ENCODE assay signal across 26 cellular contexts in genomic region chr3:172063456-172064432, GRCh38. TPM values are rescaled to one million over a fixed set of nuclear protein-coding genes. Genes with fewer than 3 reads are reported as not detected.
DNase-seq lines count a peak whose midpoint lies in the region; ATAC-seq and TF ChIP-seq lines count a peak whose summit lies in the region.
"Had no signal": no experiment of that assay in that cellular context is flagged by ENCODE, and none has a peak within 500 bp of the region (broad histone marks: within the 10 kb centered on the region; RNA-seq: fewer than 3 reads in every experiment).

No MANE protein-coding gene starts in this region.

- H3K36me3 ChIP-seq in Caco-2 (ENCODE audit: control insufficient read depth, insufficient read depth, low read length) = no peaks in the 10 kb centered on the region; the same call in 1 of the 2 replicates
- H3K36me3 ChIP-seq: adrenal gland, cardiac muscle cell, Peyer's patch had no signal

- peaks cover 36% of the 10 kb centered on the region for H3K4me1 Mint-ChIP-seq in Caco-2 (ENCODE audit: low read depth, unreplicated experiment)
- H3K4me1 Mint-ChIP-seq in osteocyte (ENCODE audit: unreplicated experiment) = peaks cover 92% of the 10 kb centered on the region

- POLR2A ChIA-PET in Caco-2 (lab: Charles Lee) = no interaction called here

- H3K27me3 Mint-ChIP-seq in Caco-2 (ENCODE audit: insufficient read depth, unreplicated experiment) (no peaks in the 10 kb centered on the region), osteocyte (ENCODE audit: unreplicated experiment) (no peaks in the 10 kb centered on the region)
- H3K27me3 Mint-ChIP-seq: activated CD4-positive, alpha-beta memory T cell treated with anti-CD3 and anti-CD28 coated beads, Interleukin-2, amount 10 ng/mL, durations not matched to agents 7 days and 5 days; stimulated activated naive CD8-positive, alpha-beta T cell treated with anti-CD3 and anti-CD28 coated beads, Interleukin-15, Interleukin-2, amounts not matched to agents 100 ng/mL and 50 ng/mL, for 24 hours had no signal

- intact Hi-C loops in Caco-2 (cut with micrococcal nuclease; ENCODE audit: unreplicated experiment) = no loop called here
- intact Hi-C loops in left colon (cut with DNase I, micrococcal nuclease) = no loop called here

- H3K36me3 Mint-ChIP-seq in Caco-2 (ENCODE audit: insufficient read depth, unreplicated experiment) (peaks cover 26% of the 10 kb centered on the region), osteocyte (ENCODE audit: unreplicated experiment) (peaks cover 29% of the 10 kb centered on the region)
- H3K36me3 Mint-ChIP-seq: IgD-negative memory B cell had no signal

- H3K4me3 ChIP-seq in Caco-2 (ENCODE audit: low read depth, low read length) = no peak overlapping the region
- H3K4me3 ChIP-seq: adrenal gland, cardiac muscle cell, dorsolateral prefrontal cortex, heart left ventricle, Peyer's patch had no signal

- H3K9me3 Mint-ChIP-seq in Caco-2 (ENCODE audit: unreplicated experiment) (no peaks in the 10 kb centered on the region), osteocyte (ENCODE audit: unreplicated experiment) (no peaks in the 10 kb centered on the region)
- H3K9me3 Mint-ChIP-seq: activated CD4-positive, alpha-beta memory T cell treated with anti-CD3 and anti-CD28 coated beads, Interleukin-2, amount 10 ng/mL, durations not matched to agents 7 days and 5 days; stimulated activated naive CD8-positive, alpha-beta T cell treated with anti-CD3 and anti-CD28 coated beads, Interleukin-15, Interleukin-2, amounts not matched to agents 100 ng/mL and 50 ng/mL, for 24 hours had no signal

- TF ChIP-seq CTCF in Caco-2 (IDR thresholded peaks at IDR 0.05; ENCODE audit: insufficient read depth in 1 of 2, low read depth in 1 of 2, low read length in 1 of 2, severe bottlenecking in 1 of 2, unreplicated experiment in 1 of 2) (no peak), osteocyte (IDR thresholded peaks at IDR 0.05) (no peak)

- CTCF ChIA-PET in Caco-2 (lab: Charles Lee) = no interaction called here

- H3K4me3 Mint-ChIP-seq in Caco-2 (ENCODE audit: unreplicated experiment) = peak overlapping the region; percentile 23
- H3K4me3 Mint-ChIP-seq in osteocyte (ENCODE audit: unreplicated experiment) = no peak overlapping the region
- H3K4me3 Mint-ChIP-seq: activated CD4-positive, alpha-beta memory T cell treated with anti-CD3 and anti-CD28 coated beads, Interleukin-2, amount 10 ng/mL, durations not matched to agents 7 days and 5 days; stimulated activated naive CD8-positive, alpha-beta T cell treated with anti-CD3 and anti-CD28 coated beads, Interleukin-15, Interleukin-2, amounts not matched to agents 100 ng/mL and 50 ng/mL, for 24 hours had no signal

- ATAC-seq in left colon = peak; percentile 19
- ATAC-seq: heart left ventricle, left lobe of liver, SK-N-SH treated with all-trans-retinoic acid at 6 μM for 48 hours had no signal

- no peaks in the 10 kb centered on the region for H3K9me3 ChIP-seq in Caco-2
- H3K9me3 ChIP-seq: adrenal gland, heart left ventricle, Peyer's patch had no signal

- no peak for DNase-seq in Caco-2
- peak; percentile 38 for DNase-seq in SK-MEL-5 (ENCODE audit: low read depth, low spot score)
- DNase-seq in left colon = no peak
- DNase-seq in osteocyte (ENCODE audit: extremely low spot score, unreplicated experiment) = no peak
- DNase-seq in NCI-H446 (lab: John Stamatoyannopoulos, UW) = no peak
- DNase-seq in SIG-M5 treated with dmso at 0.1 percent for 504 hours (lab: John Stamatoyannopoulos, UW; ENCODE audit: unreplicated experiment) = no peak
- DNase-seq in central memory CD4-positive, alpha-beta T cell = no peak
- DNase-seq in GF-D8 (lab: John Stamatoyannopoulos, UW) = no peak
- DNase-seq: activated CD4-positive, alpha-beta memory T cell treated with anti-CD3 and anti-CD28 coated beads, Interleukin-2, amount 10 ng/mL, durations not matched to agents 7 days and 5 days; activated effector memory CD4-positive, alpha-beta T cell treated with anti-CD3 and anti-CD28 coated beads, Interleukin-2, amount 50 U/mL, for 16 hours; adrenal gland; DMS 273 treated with DMSO at 0.1 percent for 48 hours; dorsolateral prefrontal cortex; H7; heart left ventricle; NCI-H1417; NCI-H2107; NCI-H510A; NK-92 treated with Interleukin-12 subunit alpha and Interleukin-12 subunit beta, amount 100 ng/mL, for 24 hours; Peyer's patch; stimulated activated CD4-positive, alpha-beta T cell treated with anti-CD3 and anti-CD28 coated beads, Interleukin-12 subunit alpha, Interleukin-12 subunit beta, amount 100 ng/mL, for 4 hours had no signal

- H3K27ac Mint-ChIP-seq in Caco-2 (ENCODE audit: unreplicated experiment) = peak overlapping the region; percentile 6
- H3K27ac Mint-ChIP-seq in osteocyte (ENCODE audit: unreplicated experiment) = peak overlapping the region; percentile 92
- H3K27ac Mint-ChIP-seq: activated CD4-positive, alpha-beta memory T cell treated with anti-CD3 and anti-CD28 coated beads, Interleukin-2, amount 10 ng/mL, durations not matched to agents 7 days and 5 days had no signal

- no TSS peak for BruUV-seq in Caco-2 (replicated peaks; lab: Mats Ljungman, UMichigan)

- H3K27me3 ChIP-seq in Caco-2 (replicated peaks; ENCODE audit: control insufficient read depth, insufficient read depth, low read length) = no peaks in the 10 kb centered on the region
- H3K27me3 ChIP-seq: adrenal gland, cardiac muscle cell, dorsolateral prefrontal cortex, heart left ventricle, Peyer's patch had no signal

- H3K4me1 ChIP-seq in Caco-2 = peaks cover 57% of the 10 kb centered on the region

- in situ Hi-C loops in SK-MEL-5 (cut with HindIII; ENCODE audit: low pct_unique_long_range_greater_than_20kb, low sequenced_read_pairs) = no loop called here

RNA-seq across cellular contexts. Expression of gene FNDC3B, which starts 24.4 kb away (rescaled TPM):
- total RNA-seq in Caco-2 (2022) (59.8 and 63.5 TPM in 2 replicates), left colon (100 to 1,000 TPM; 100 to 113 TPM), osteocyte (224 and 240 TPM in 2 replicates)
- total RNA-seq in SK-MEL-5 (2014; rRNA removed; shearing (Covaris generic)) = 34.4 TPM in 2 replicates
- 15.3 and 20.5 TPM in 2 replicates for polyA plus RNA-seq in SK-MEL-5 (2015; cell fraction: cytosol; rRNA removed)
- polyA plus RNA-seq in SK-MEL-5 (2015; cell fraction: nucleus; rRNA removed) = 15.7 and 19.6 TPM in 2 replicates
